In genomic region chr20:12775041-12775440, GRCh38 we compare ENCODE assay signal across 23 cellular contexts.
DNase-seq lines count a peak whose midpoint lies in the region; TF ChIP-seq lines count a peak whose summit lies in the region.
"Had no signal": no experiment of that assay in that cellular context is flagged by ENCODE, and none has a peak within 500 bp of the region (broad histone marks: within the 10 kb centered on the region; RNA-seq: fewer than 3 reads in every experiment).

No MANE protein-coding gene starts in this region.

- H3K4me3 ChIP-seq in parathyroid adenoma (ENCODE audit: low read depth, low read length) (no peak overlapping the region), coronary artery (no peak overlapping the region)

- H3K27ac ChIP-seq in parathyroid adenoma (no peak overlapping the region), coronary artery (no peak overlapping the region)
- H3K27ac ChIP-seq: C4-2B, HL-60, RWPE1 had no signal

- H3K4me1 ChIP-seq in parathyroid adenoma: no peaks in the 10 kb centered on the region

- H3K4me2 ChIP-seq in parathyroid adenoma (ENCODE audit: low read length): peak overlapping the region; percentile 10

- H3K36me3 ChIP-seq in parathyroid adenoma (ENCODE audit: control insufficient read depth, insufficient read depth, low read length): no peaks in the 10 kb centered on the region

- no peaks in the 10 kb centered on the region for H3K79me2 ChIP-seq in parathyroid adenoma

- H3K27me3 ChIP-seq in parathyroid adenoma (ENCODE audit: control insufficient read depth, insufficient read depth, low read length): no peaks in the 10 kb centered on the region

- TF ChIP-seq CTCF in parathyroid adenoma (IDR thresholded peaks at IDR 0.05) (no peak), coronary artery (IDR thresholded peaks at IDR 0.05) (no peak)

- no peak overlapping the region for H3K9ac ChIP-seq in parathyroid adenoma

- no peak overlapping the region for H2AFZ ChIP-seq in parathyroid adenoma

- DNase-seq in NCI-H446 treated with DMSO at 0.1 percent for 48 hours (lab: John Stamatoyannopoulos, UW) (peak; percentile 14), NCI-H446 (lab: John Stamatoyannopoulos, UW) (no peak), astrocyte of the hippocampus (ENCODE audit: low read depth, low spot score) (peak; percentile 31), kidney tubule cell (ENCODE audit: low spot score) (peak; percentile 79), HPDE6-E6E7 (ENCODE audit: extremely low spot score) (no peak), coronary artery (ENCODE audit: low spot score) (no peak), GM19240 (ENCODE audit: insufficient read length, low spot score) (no peak)
- DNase-seq: 8988T, DMS53, GDM1, GOT3, KBM-7, MM.1S, NCI-H1048, NCI-H1436 treated with DMSO at 0.1 percent for 48 hours, NCI-H1930, NCI-H2227 treated with DMSO at 0.1 percent for 48 hours, NCI-H524, SHP77 treated with DMSO at 0.1 percent for 48 hours had no signal

- H3K9me3 ChIP-seq in parathyroid adenoma (ENCODE audit: control insufficient read depth, low read length): no peaks in the 10 kb centered on the region

Comparison
In these comparisons a context has a peak if more than half of its experiments do, and no peak if none do; other contexts are left out.
1. DNase-seq: peak in NCI-H446 treated with DMSO at 0.1 percent for 48 hours (single experiment), astrocyte of the hippocampus (single experiment) and kidney tubule cell (single experiment); none in NCI-H446 (0 of 2), HPDE6-E6E7 (single experiment), coronary artery (single experiment) and GM19240 (single experiment).